ENCODE assay signal across 1 cellular context in genomic region chr11:914747-915493, GRCh38.
TF ChIP-seq lines count a peak whose summit lies in the region.

No MANE protein-coding gene starts in this region.

TF ChIP-seq in HepG2, 621 proteins besides CTCF, POLR2A, EP300 and RAD21 (continued from another document and continues in another):
- peak; percentile 66; the same call in 1 of the 3 replicates for TF ChIP-seq MXI1 (IDR thresholded peaks at IDR 0.05; ENCODE audit: borderline replicate concordance, low read depth, low read length)
- TF ChIP-seq ZNF460 (CRISPR knock-in tag; IDR thresholded peaks at IDR 0.05; ENCODE audit: borderline replicate concordance): no peak
- peak; percentile 66; the same call in 1 of the 2 replicates for TF ChIP-seq ZMYM2 (CRISPR knock-in tag; IDR thresholded peaks at IDR 0.05)
- TF ChIP-seq, protein P1, sequence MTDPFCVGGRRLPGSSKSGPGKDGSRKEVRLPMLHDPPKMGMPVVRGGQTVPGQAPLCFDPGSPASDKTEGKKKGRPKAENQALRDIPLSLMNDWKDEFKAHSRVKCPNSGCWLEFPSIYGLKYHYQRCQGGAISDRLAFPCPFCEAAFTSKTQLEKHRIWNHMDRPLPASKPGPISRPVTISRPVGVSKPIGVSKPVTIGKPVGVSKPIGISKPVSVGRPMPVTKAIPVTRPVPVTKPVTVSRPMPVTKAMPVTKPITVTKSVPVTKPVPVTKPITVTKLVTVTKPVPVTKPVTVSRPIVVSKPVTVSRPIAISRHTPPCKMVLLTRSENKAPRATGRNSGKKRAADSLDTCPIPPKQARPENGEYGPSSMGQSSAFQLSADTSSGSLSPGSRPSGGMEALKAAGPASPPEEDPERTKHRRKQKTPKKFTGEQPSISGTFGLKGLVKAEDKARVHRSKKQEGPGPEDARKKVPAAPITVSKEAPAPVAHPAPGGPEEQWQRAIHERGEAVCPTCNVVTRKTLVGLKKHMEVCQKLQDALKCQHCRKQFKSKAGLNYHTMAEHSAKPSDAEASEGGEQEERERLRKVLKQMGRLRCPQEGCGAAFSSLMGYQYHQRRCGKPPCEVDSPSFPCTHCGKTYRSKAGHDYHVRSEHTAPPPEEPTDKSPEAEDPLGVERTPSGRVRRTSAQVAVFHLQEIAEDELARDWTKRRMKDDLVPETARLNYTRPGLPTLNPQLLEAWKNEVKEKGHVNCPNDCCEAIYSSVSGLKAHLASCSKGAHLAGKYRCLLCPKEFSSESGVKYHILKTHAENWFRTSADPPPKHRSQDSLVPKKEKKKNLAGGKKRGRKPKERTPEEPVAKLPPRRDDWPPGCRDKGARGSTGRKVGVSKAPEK (CRISPR knock-in tag; IDR thresholded peaks at IDR 0.05; ENCODE audit: borderline replicate concordance): no peak
- peak; percentile 51; the same call in 1 of the 2 replicates for TF ChIP-seq ZNF784 (CRISPR knock-in tag; IDR thresholded peaks at IDR 0.05; ENCODE audit: borderline replicate concordance)
- TF ChIP-seq KLF16 (CRISPR knock-in tag; IDR thresholded peaks at IDR 0.05): peak in 1 of 2 experiments; percentile 55; a peak in 1 of 4 replicates
- TF ChIP-seq SRY (CRISPR knock-in tag; IDR thresholded peaks at IDR 0.05): 0 out of 2 replicates have a peak, but pooled peaks have one; percentile 13
- peak; percentile 92 for TF ChIP-seq ETV5 (CRISPR knock-in tag; IDR thresholded peaks at IDR 0.05; ENCODE audit: borderline replicate concordance)
- TF ChIP-seq REPIN1 (CRISPR knock-in tag; IDR thresholded peaks at IDR 0.05; ENCODE audit: borderline replicate concordance, low read depth): peak; percentile 46; the same call in 1 of the 2 replicates
- no peak for TF ChIP-seq ASH2L (IDR thresholded peaks at IDR 0.05; ENCODE audit: insufficient read length, low read depth, low read length)
- TF ChIP-seq ZFAT (CRISPR knock-in tag; conservative IDR thresholded peaks at IDR 0.05): no peak
- no peak for TF ChIP-seq ZNF142 (CRISPR knock-in tag; IDR thresholded peaks at IDR 0.05)
- peak; percentile 85 for TF ChIP-seq SALL1 (CRISPR knock-in tag; IDR thresholded peaks at IDR 0.05)
- TF ChIP-seq MLX (CRISPR knock-in tag; IDR thresholded peaks at IDR 0.05): peak; percentile 53; the same call in 1 of the 2 replicates
- 0 out of 2 replicates have a peak, but pooled peaks have one; percentile 66 for TF ChIP-seq ZNF138 (CRISPR knock-in tag; IDR thresholded peaks at IDR 0.05; ENCODE audit: low read depth)
- no peak for TF ChIP-seq PRMT3 (CRISPR knock-in tag; IDR thresholded peaks at IDR 0.05; ENCODE audit: borderline replicate concordance, low read depth)
- TF ChIP-seq NR2F2 (IDR thresholded peaks at IDR 0.05; ENCODE audit: borderline replicate concordance, low read depth): peak; percentile 75
- TF ChIP-seq, protein P2, sequence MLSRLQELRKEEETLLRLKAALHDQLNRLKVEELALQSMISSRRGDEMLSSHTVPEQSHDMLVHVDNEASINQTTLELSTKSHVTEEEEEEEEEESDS (CRISPR knock-in tag; IDR thresholded peaks at IDR 0.05; ENCODE audit: borderline replicate concordance): no peak
- TF ChIP-seq CBX2 (IDR thresholded peaks at IDR 0.05; ENCODE audit: low read depth, low read length): no peak
- TF ChIP-seq CBX2 (CRISPR knock-in tag; IDR thresholded peaks at IDR 0.05; ENCODE audit: low read depth): no peak
- TF ChIP-seq, protein P3, sequence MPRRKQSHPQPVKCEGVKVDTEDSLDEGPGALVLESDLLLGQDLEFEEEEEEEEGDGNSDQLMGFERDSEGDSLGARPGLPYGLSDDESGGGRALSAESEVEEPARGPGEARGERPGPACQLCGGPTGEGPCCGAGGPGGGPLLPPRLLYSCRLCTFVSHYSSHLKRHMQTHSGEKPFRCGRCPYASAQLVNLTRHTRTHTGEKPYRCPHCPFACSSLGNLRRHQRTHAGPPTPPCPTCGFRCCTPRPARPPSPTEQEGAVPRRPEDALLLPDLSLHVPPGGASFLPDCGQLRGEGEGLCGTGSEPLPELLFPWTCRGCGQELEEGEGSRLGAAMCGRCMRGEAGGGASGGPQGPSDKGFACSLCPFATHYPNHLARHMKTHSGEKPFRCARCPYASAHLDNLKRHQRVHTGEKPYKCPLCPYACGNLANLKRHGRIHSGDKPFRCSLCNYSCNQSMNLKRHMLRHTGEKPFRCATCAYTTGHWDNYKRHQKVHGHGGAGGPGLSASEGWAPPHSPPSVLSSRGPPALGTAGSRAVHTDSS (CRISPR knock-in tag; conservative IDR thresholded peaks at IDR 0.05): no peak
- peak; percentile 17; the same call in 1 of the 2 replicates for TF ChIP-seq MXD4 (CRISPR knock-in tag; IDR thresholded peaks at IDR 0.05)
- TF ChIP-seq, protein P4, sequence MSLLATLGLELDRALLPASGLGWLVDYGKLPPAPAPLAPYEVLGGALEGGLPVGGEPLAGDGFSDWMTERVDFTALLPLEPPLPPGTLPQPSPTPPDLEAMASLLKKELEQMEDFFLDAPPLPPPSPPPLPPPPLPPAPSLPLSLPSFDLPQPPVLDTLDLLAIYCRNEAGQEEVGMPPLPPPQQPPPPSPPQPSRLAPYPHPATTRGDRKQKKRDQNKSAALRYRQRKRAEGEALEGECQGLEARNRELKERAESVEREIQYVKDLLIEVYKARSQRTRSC (CRISPR knock-in tag; IDR thresholded peaks at IDR 0.05; ENCODE audit: low read depth): no peak
- 0 out of 2 replicates have a peak, but pooled peaks have one; percentile 31 for TF ChIP-seq KLF12 (CRISPR knock-in tag; IDR thresholded peaks at IDR 0.05; ENCODE audit: borderline replicate concordance)
- TF ChIP-seq RBAK (CRISPR knock-in tag; IDR thresholded peaks at IDR 0.05): no peak
- TF ChIP-seq ZFY (CRISPR knock-in tag; IDR thresholded peaks at IDR 0.05): peak; percentile 85
- 0 out of 2 replicates have a peak, but pooled peaks have one; percentile 52 for TF ChIP-seq CBFB (CRISPR knock-in tag; IDR thresholded peaks at IDR 0.05)
- TF ChIP-seq KAT8 (CRISPR knock-in tag; IDR thresholded peaks at IDR 0.05): peak; percentile 66
- TF ChIP-seq TARDBP (CRISPR knock-in tag; IDR thresholded peaks at IDR 0.05): peak; percentile 92
- TF ChIP-seq, protein P5, sequence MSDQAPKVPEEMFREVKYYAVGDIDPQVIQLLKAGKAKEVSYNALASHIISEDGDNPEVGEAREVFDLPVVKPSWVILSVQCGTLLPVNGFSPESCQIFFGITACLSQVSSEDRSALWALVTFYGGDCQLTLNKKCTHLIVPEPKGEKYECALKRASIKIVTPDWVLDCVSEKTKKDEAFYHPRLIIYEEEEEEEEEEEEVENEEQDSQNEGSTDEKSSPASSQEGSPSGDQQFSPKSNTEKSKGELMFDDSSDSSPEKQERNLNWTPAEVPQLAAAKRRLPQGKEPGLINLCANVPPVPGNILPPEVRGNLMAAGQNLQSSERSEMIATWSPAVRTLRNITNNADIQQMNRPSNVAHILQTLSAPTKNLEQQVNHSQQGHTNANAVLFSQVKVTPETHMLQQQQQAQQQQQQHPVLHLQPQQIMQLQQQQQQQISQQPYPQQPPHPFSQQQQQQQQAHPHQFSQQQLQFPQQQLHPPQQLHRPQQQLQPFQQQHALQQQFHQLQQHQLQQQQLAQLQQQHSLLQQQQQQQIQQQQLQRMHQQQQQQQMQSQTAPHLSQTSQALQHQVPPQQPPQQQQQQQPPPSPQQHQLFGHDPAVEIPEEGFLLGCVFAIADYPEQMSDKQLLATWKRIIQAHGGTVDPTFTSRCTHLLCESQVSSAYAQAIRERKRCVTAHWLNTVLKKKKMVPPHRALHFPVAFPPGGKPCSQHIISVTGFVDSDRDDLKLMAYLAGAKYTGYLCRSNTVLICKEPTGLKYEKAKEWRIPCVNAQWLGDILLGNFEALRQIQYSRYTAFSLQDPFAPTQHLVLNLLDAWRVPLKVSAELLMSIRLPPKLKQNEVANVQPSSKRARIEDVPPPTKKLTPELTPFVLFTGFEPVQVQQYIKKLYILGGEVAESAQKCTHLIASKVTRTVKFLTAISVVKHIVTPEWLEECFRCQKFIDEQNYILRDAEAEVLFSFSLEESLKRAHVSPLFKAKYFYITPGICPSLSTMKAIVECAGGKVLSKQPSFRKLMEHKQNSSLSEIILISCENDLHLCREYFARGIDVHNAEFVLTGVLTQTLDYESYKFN (CRISPR knock-in tag; conservative IDR thresholded peaks at IDR 0.05): peak; percentile 83
- TF ChIP-seq TERF1 (CRISPR knock-in tag; IDR thresholded peaks at IDR 0.05): no peak
- peak; percentile 43 for TF ChIP-seq IKZF4 (CRISPR knock-in tag; IDR thresholded peaks at IDR 0.05; ENCODE audit: borderline replicate concordance, low read depth, not compliant biosample characterization)
- peak; percentile 62; the same call in 1 of the 2 replicates for TF ChIP-seq MTA1 (CRISPR knock-in tag; IDR thresholded peaks at IDR 0.05; ENCODE audit: borderline replicate concordance)
- no peak for TF ChIP-seq PAWR (CRISPR knock-in tag; IDR thresholded peaks at IDR 0.05; ENCODE audit: borderline replicate concordance)
- peak; percentile 75; the same call in 1 of the 2 replicates for TF ChIP-seq ZNF788 (CRISPR knock-in tag; IDR thresholded peaks at IDR 0.05; ENCODE audit: borderline replicate concordance)
- peak; percentile 72 for TF ChIP-seq MYC (CRISPR knock-in tag; IDR thresholded peaks at IDR 0.05; ENCODE audit: borderline replicate concordance)
- TF ChIP-seq ZNF776 (CRISPR knock-in tag; IDR thresholded peaks at IDR 0.05): no peak
- TF ChIP-seq ZNF18 (CRISPR knock-in tag; IDR thresholded peaks at IDR 0.05; ENCODE audit: insufficient replicate concordance): peak; percentile 46
- TF ChIP-seq RARA (CRISPR knock-in tag; IDR thresholded peaks at IDR 0.05): peak; percentile 87
- peak; percentile 73 for TF ChIP-seq GABPB1 (CRISPR knock-in tag; IDR thresholded peaks at IDR 0.05)
- peak; percentile 37; the same call in 1 of the 2 replicates for TF ChIP-seq CREM (IDR thresholded peaks at IDR 0.05)
- no peak for TF ChIP-seq CREM (CRISPR knock-in tag; IDR thresholded peaks at IDR 0.05)
- TF ChIP-seq U2AF1 (optimal IDR thresholded peaks at IDR 0.05; ENCODE audit: low read depth, low read length): no peak
